1 cellular context compared by ENCODE assay signal in genomic region chr15:40441012-40441735, GRCh38.
TF ChIP-seq lines count a peak whose summit lies in the region.

No MANE protein-coding gene starts in this region.

TF ChIP-seq in K562, 482 proteins besides CTCF, POLR2A, EP300 and RAD21 (continued from another document and continues in another):
- TF ChIP-seq ZBTB40 (IDR thresholded peaks at IDR 0.05) (no peak), ZBTB40 (CRISPR knock-in tag; IDR thresholded peaks at IDR 0.05) (no peak), ARID4B (CRISPR knock-in tag; IDR thresholded peaks at IDR 0.05) (0 out of 2 replicates have a peak, but pooled peaks have one; percentile 14), CHD1 (IDR thresholded peaks at IDR 0.05; ENCODE audit: low read length) (peak; percentile 41), MAFF (IDR thresholded peaks at IDR 0.05; ENCODE audit: low read length) (no peak), ETS1 (conservative IDR thresholded peaks at IDR 0.05; ENCODE audit: control insufficient read depth, low read depth, low read length) (peak; percentile 45; the same call in 1 of the 2 replicates), ETV5 (CRISPR knock-in tag; IDR thresholded peaks at IDR 0.05; ENCODE audit: low read depth) (no peak), NFXL1 (CRISPR knock-in tag; IDR thresholded peaks at IDR 0.05) (no peak), EGR1 (conservative IDR thresholded peaks at IDR 0.05) (peak; percentile 32; the same call in 1 of the 2 replicates), ZNF395 (CRISPR knock-in tag; IDR thresholded peaks at IDR 0.05) (no peak; the same call in 1 of the 2 replicates), CBX8 (IDR thresholded peaks at IDR 0.05; ENCODE audit: borderline replicate concordance, extremely low read depth, low read depth, low read length, poor library complexity, severe bottlenecking) (no peak), CXXC5 (CRISPR knock-in tag; IDR thresholded peaks at IDR 0.05) (peak; percentile 32), TEAD1 (CRISPR knock-in tag; IDR thresholded peaks at IDR 0.05) (0 out of 4 replicates have a peak, but pooled peaks of 1 of the 2 experiments have one; percentile 25), ZBTB8A (IDR thresholded peaks at IDR 0.05; ENCODE audit: partially characterized antibody) (no peak), TOE1 (IDR thresholded peaks at IDR 0.05; ENCODE audit: borderline replicate concordance) (no peak), TOE1 (CRISPR knock-in tag; IDR thresholded peaks at IDR 0.05; ENCODE audit: borderline replicate concordance, low read depth) (no peak), CTBP1 (IDR thresholded peaks at IDR 0.05; ENCODE audit: borderline replicate concordance) (peak; percentile 57), GABPB1 (CRISPR knock-in tag; IDR thresholded peaks at IDR 0.05) (0 out of 2 replicates have a peak, but pooled peaks have one; percentile 4), MAZ (CRISPR knock-in tag; conservative IDR thresholded peaks at IDR 0.05 in 1 of 2, IDR thresholded peaks at IDR 0.05 in 1 of 2) (peak; percentile 33 to 85; a peak in 3 of 4 replicates), MCM7 (IDR thresholded peaks at IDR 0.05) (no peak), CGGBP1 (CRISPR knock-in tag; IDR thresholded peaks at IDR 0.05) (no peak), MTA3 (IDR thresholded peaks at IDR 0.05; ENCODE audit: borderline replicate concordance) (no peak), L3MBTL2 (IDR thresholded peaks at IDR 0.05) (0 out of 2 replicates have a peak, but pooled peaks have one; percentile 2), SRSF7 (optimal IDR thresholded peaks at IDR 0.05; ENCODE audit: low read depth, low read length) (no peak), SIN3B (IDR thresholded peaks at IDR 0.05; ENCODE audit: low read depth) (0 out of 2 replicates have a peak, but pooled peaks have one; percentile 34), CTCFL (IDR thresholded peaks at IDR 0.05; ENCODE audit: borderline replicate concordance, insufficient read depth, low read depth, low read length, poor library complexity, severe bottlenecking) (peak; percentile 57), NCOA6 (IDR thresholded peaks at IDR 0.05) (peak; percentile 47; the same call in 1 of the 2 replicates), VEZF1 (CRISPR knock-in tag; IDR thresholded peaks at IDR 0.05) (peak; percentile 99), ZFX (CRISPR knock-in tag; IDR thresholded peaks at IDR 0.05) (peak; percentile 19; the same call in 1 of the 2 replicates), SIN3A (IDR thresholded peaks at IDR 0.05; ENCODE audit: borderline replicate concordance in 2 of 2, control insufficient read depth in 1 of 2, low read depth in 2 of 2, low read length in 2 of 2) (peak in 1 of 2 experiments; percentile 55; a peak in 2 of 4 replicates)
